ENCODE assay signal across 7 cellular contexts in genomic region chr17:31559647-31560501, GRCh38.
DNase-seq lines count a peak whose midpoint lies in the region; ATAC-seq and TF ChIP-seq lines count a peak whose summit lies in the region.

No MANE protein-coding gene starts in this region.

- no peaks in the 10 kb centered on the region for H3K9me3 ChIP-seq in stomach smooth muscle (ENCODE audit: control insufficient read depth in 2 of 2, low read length in 2 of 2)

- peak overlapping the region; percentile 90 for H3K4me3 Mint-ChIP-seq in HFFc6

- peak overlapping the region; percentile 62 to 77 for H3K9ac ChIP-seq in stomach smooth muscle (ENCODE audit: low read length in 2 of 2)

- TF ChIP-seq CTCF in HFFc6 (IDR thresholded peaks at IDR 0.05), result no peak
- TF ChIP-seq CTCF in astrocyte of the spinal cord (IDR thresholded peaks at IDR 0.05; ENCODE audit: low read depth, low read length), result no peak

- peaks cover 50% of the 10 kb centered on the region for H3K4me1 ChIP-seq in stomach smooth muscle (ENCODE audit: control insufficient read depth, insufficient read depth, low read length)

- in situ Hi-C loops in astrocyte of the spinal cord (cut with HindIII; ENCODE audit: low sequenced_read_pairs), result no loop called here

- H3K4me1 Mint-ChIP-seq in HFFc6 (ENCODE audit: low read depth), result peaks cover 47% of the 10 kb centered on the region

- H3K27me3 ChIP-seq in stomach smooth muscle (ENCODE audit: control insufficient read depth in 1 of 2, insufficient read depth in 2 of 2, low read length in 2 of 2), result no peaks in the 10 kb centered on the region

- H3K36me3 ChIP-seq in stomach smooth muscle (ENCODE audit: control insufficient read depth in 2 of 2, insufficient read depth in 2 of 2, low read length in 2 of 2), result peaks cover 0 to 3% of the 10 kb centered on the region in 2 donors

- H3K4me3 ChIP-seq in astrocyte of the spinal cord (ENCODE audit: low read depth, low read length) (peak overlapping the region; percentile 78), stomach smooth muscle (ENCODE audit: low read length in 2 of 2) (peak overlapping the region; percentile 59 to 82)

- peak overlapping the region; percentile 91 for H3K27ac Mint-ChIP-seq in HFFc6

- peak overlapping the region; percentile 75 for H3K27ac ChIP-seq in stomach smooth muscle (ENCODE audit: low read length)

- H3K27me3 Mint-ChIP-seq in HFFc6 (ENCODE audit: insufficient read depth), result peaks cover 4% of the 10 kb centered on the region; the same call in 1 of the 2 replicates

- DNase-seq in HFFc6 (no peak), astrocyte of the spinal cord (ENCODE audit: low read depth, low spot score) (peak; percentile 13), kidney tubule cell (ENCODE audit: low spot score) (peak; percentile 39), CD1c-positive myeloid dendritic cell (ENCODE audit: extremely low spot score) (no peak), HUDEP-2 (lab: John Stamatoyannopoulos, UW; ENCODE audit: unreplicated experiment in 76 of 76) (no peak)

- H3K36me3 Mint-ChIP-seq in HFFc6 (ENCODE audit: low read depth), result peaks cover 40% of the 10 kb centered on the region

- ATAC-seq in GM21515 (IDR thresholded peaks at IDR 0.05; ENCODE audit: unreplicated experiment), result no peak

- no peaks in the 10 kb centered on the region for H3K9me3 Mint-ChIP-seq in HFFc6

Comparison
In these comparisons a context has a peak if more than half of its experiments do, and no peak if none do; other contexts are left out.
1. DNase-seq: peak in astrocyte of the spinal cord (single experiment) and kidney tubule cell (single experiment); none in HFFc6 (single experiment), CD1c-positive myeloid dendritic cell (single experiment) and HUDEP-2 (0 of 76).